1 cellular context compared by ENCODE assay signal in the genomic region with DNA sequence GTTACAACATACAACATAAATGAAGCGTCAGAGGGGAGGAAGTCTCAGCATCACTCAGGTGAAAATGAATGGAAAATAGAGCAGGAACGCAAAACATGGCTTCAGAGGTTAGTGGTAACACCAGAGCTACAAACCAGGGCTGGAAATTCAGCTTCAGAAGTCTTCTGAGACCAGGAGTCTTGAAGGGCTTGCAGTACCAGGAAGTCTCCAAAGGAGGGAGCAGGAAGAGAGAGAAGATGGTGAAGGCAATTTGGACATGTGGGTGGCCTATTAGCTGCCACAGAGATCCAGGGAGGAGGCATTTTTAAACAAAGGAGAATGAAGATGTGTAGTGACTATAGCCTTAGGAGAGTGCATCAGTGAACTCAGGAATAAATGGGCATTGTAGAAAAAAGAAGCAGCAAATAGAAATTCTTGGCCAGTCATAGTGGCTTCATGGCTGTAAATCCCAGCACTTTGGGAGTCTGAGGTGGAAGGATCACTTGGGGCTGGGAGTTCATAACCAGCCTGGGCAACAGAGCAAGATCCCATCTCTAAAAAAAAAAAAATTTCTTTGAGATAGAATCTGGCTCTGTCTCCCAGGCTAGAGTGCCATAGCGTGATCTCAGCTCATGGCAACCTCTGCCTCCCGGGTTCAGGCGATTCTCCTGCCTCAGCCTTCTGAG.
TF ChIP-seq lines count a peak whose summit lies in the region.

No MANE protein-coding gene starts in this region.

TF ChIP-seq in H1, 55 proteins besides CTCF, POLR2A, EP300 and RAD21:
- TF ChIP-seq KDM1A (IDR thresholded peaks at IDR 0.05; ENCODE audit: borderline replicate concordance, low read length) = peak; percentile 91; the same call in 1 of the 2 replicates
- TF ChIP-seq, protein P1, sequence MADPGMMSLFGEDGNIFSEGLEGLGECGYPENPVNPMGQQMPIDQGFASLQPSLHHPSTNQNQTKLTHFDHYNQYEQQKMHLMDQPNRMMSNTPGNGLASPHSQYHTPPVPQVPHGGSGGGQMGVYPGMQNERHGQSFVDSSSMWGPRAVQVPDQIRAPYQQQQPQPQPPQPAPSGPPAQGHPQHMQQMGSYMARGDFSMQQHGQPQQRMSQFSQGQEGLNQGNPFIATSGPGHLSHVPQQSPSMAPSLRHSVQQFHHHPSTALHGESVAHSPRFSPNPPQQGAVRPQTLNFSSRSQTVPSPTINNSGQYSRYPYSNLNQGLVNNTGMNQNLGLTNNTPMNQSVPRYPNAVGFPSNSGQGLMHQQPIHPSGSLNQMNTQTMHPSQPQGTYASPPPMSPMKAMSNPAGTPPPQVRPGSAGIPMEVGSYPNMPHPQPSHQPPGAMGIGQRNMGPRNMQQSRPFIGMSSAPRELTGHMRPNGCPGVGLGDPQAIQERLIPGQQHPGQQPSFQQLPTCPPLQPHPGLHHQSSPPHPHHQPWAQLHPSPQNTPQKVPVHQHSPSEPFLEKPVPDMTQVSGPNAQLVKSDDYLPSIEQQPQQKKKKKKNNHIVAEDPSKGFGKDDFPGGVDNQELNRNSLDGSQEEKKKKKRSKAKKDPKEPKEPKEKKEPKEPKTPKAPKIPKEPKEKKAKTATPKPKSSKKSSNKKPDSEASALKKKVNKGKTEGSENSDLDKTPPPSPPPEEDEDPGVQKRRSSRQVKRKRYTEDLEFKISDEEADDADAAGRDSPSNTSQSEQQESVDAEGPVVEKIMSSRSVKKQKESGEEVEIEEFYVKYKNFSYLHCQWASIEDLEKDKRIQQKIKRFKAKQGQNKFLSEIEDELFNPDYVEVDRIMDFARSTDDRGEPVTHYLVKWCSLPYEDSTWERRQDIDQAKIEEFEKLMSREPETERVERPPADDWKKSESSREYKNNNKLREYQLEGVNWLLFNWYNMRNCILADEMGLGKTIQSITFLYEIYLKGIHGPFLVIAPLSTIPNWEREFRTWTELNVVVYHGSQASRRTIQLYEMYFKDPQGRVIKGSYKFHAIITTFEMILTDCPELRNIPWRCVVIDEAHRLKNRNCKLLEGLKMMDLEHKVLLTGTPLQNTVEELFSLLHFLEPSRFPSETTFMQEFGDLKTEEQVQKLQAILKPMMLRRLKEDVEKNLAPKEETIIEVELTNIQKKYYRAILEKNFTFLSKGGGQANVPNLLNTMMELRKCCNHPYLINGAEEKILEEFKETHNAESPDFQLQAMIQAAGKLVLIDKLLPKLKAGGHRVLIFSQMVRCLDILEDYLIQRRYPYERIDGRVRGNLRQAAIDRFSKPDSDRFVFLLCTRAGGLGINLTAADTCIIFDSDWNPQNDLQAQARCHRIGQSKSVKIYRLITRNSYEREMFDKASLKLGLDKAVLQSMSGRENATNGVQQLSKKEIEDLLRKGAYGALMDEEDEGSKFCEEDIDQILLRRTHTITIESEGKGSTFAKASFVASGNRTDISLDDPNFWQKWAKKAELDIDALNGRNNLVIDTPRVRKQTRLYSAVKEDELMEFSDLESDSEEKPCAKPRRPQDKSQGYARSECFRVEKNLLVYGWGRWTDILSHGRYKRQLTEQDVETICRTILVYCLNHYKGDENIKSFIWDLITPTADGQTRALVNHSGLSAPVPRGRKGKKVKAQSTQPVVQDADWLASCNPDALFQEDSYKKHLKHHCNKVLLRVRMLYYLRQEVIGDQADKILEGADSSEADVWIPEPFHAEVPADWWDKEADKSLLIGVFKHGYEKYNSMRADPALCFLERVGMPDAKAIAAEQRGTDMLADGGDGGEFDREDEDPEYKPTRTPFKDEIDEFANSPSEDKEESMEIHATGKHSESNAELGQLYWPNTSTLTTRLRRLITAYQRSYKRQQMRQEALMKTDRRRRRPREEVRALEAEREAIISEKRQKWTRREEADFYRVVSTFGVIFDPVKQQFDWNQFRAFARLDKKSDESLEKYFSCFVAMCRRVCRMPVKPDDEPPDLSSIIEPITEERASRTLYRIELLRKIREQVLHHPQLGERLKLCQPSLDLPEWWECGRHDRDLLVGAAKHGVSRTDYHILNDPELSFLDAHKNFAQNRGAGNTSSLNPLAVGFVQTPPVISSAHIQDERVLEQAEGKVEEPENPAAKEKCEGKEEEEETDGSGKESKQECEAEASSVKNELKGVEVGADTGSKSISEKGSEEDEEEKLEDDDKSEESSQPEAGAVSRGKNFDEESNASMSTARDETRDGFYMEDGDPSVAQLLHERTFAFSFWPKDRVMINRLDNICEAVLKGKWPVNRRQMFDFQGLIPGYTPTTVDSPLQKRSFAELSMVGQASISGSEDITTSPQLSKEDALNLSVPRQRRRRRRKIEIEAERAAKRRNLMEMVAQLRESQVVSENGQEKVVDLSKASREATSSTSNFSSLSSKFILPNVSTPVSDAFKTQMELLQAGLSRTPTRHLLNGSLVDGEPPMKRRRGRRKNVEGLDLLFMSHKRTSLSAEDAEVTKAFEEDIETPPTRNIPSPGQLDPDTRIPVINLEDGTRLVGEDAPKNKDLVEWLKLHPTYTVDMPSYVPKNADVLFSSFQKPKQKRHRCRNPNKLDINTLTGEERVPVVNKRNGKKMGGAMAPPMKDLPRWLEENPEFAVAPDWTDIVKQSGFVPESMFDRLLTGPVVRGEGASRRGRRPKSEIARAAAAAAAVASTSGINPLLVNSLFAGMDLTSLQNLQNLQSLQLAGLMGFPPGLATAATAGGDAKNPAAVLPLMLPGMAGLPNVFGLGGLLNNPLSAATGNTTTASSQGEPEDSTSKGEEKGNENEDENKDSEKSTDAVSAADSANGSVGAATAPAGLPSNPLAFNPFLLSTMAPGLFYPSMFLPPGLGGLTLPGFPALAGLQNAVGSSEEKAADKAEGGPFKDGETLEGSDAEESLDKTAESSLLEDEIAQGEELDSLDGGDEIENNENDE (IDR thresholded peaks at IDR 0.05; ENCODE audit: insufficient replicate concordance, low read length) = no peak
- TF ChIP-seq CHD1 (IDR thresholded peaks at IDR 0.05; ENCODE audit: low read depth, low read length) = no peak
- TF ChIP-seq TEAD4 (IDR thresholded peaks at IDR 0.05; ENCODE audit: low read depth, low read length) = no peak
- TF ChIP-seq HDAC2 (IDR thresholded peaks at IDR 0.05; ENCODE audit: borderline replicate concordance in 1 of 2, low read depth in 2 of 2, low read length in 2 of 2) = 0 out of 4 replicates have a peak, but pooled peaks of 1 of the 2 experiments have one; percentile 44
- TF ChIP-seq SP4 (IDR thresholded peaks at IDR 0.05; ENCODE audit: low read length) = no peak
- no peak for TF ChIP-seq SP1 (IDR thresholded peaks at IDR 0.05; ENCODE audit: low read depth, low read length)
- no peak for TF ChIP-seq BRCA1 (IDR thresholded peaks at IDR 0.05; ENCODE audit: low read depth, low read length)
- TF ChIP-seq NANOG (IDR thresholded peaks at IDR 0.05; ENCODE audit: insufficient read depth, low read depth, low read length, poor library complexity, severe bottlenecking) = no peak
TF ChIP-seq in H1: peak in this region for 2.
